21 cellular contexts compared by ENCODE assay signal in genomic region chr12:112967858-112968257, GRCh38. TPM values are rescaled to one million over a fixed set of nuclear protein-coding genes. Genes with fewer than 3 reads are reported as not detected.
"Had no signal": no experiment of that assay in that cellular context is flagged by ENCODE, and none has a peak within 500 bp of the region (broad histone marks: within the 10 kb centered on the region; RNA-seq: fewer than 3 reads in every experiment).

No MANE protein-coding gene starts in this region.

- H3K27ac ChIP-seq: SJSA1, SK-N-MC had no signal

- ATAC-seq: HepG2 had no signal

- H3K4me1 ChIP-seq: SJSA1 had no signal

- DNase-seq: IMR-90, Karpas-422, KG1, MM.1S, NCI-H1092 treated with DMSO at 0.1 percent for 48 hours, NCI-H1436, NCI-H187, NCI-H2029, NCI-H2081 treated with DMSO at 0.1 percent for 48 hours, NCI-H2171, NCI-H226, NCI-H510A, NCI-H524 treated with DMSO at 0.1 percent for 48 hours, NCI-H69, NCI-H774, Right ventricle myocardium superior, RPMI8226, SIG-M5 had no signal

- H3K9me3 ChIP-seq: SJSA1 had no signal

- H3K27me3 ChIP-seq: SJSA1 had no signal

- H3K4me3 ChIP-seq: SJSA1, SK-N-MC had no signal

RNA-seq across cellular contexts. Expression of gene OAS2, which starts 10.5 kb away (rescaled TPM):
- polyA plus RNA-seq: IMR-90 had no signal
